Comparison of ENCODE assay signal across 8 cellular contexts in the genomic region with DNA sequence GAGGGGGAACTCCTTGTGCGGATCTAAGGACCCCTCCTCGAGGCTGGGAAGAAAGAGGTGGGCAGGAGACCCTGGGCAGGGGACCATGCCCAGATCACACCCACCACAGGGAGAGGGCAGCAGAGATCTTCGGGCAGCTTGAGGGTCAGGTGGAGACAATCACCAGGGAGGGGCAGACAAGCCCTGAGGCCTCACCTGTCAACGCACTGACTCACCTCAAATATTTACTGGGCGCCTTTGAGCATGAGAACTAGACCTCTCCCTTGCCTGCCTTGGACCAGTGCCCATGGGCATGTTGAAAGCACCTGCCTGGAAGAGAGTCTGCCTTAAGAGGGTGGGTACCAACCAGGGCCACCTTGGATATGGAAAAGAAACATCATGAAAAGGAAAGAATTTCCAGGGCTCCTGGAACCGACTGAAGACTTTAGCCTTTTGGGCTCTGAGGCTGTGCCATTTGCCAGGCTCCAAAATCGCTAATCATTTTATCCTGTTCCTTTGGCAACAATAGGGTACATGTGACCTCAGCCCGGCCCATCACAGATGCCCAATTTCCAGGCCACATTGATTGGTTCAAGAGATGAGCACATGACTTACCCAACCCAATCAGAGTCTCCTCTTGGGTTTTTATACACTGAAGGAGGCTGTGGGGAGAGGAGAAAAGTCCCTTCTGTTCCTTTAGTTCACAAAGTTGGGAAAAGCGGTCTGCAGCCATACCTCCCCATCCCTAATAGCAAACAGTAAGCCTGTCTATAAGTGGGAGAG. TPM values are rescaled to one million over a fixed set of nuclear protein-coding genes. Genes with fewer than 3 reads are reported as not detected.
DNase-seq lines count a peak whose midpoint lies in the region; ATAC-seq and TF ChIP-seq lines count a peak whose summit lies in the region.

No MANE protein-coding gene starts in this region.

- H3K27me3 Mint-ChIP-seq in progenitor cell of endocrine pancreas: peaks cover 8% of the 10 kb centered on the region

- no peak overlapping the region for H3K4me2 ChIP-seq in parathyroid adenoma (ENCODE audit: low read length)

- H3K9me3 ChIP-seq in parathyroid adenoma (ENCODE audit: control insufficient read depth, low read length): no peaks in the 10 kb centered on the region

- H3K36me3 ChIP-seq in parathyroid adenoma (ENCODE audit: control insufficient read depth, insufficient read depth, low read length): no peaks in the 10 kb centered on the region

- H3K9me3 Mint-ChIP-seq in progenitor cell of endocrine pancreas (ENCODE audit: low read depth): no peaks in the 10 kb centered on the region

- ATAC-seq in HG03439 (IDR thresholded peaks at IDR 0.05; ENCODE audit: unreplicated experiment) (no peak), GM21723 (IDR thresholded peaks at IDR 0.05; ENCODE audit: unreplicated experiment) (no peak)

- no peaks in the 10 kb centered on the region for H3K27me3 ChIP-seq in parathyroid adenoma (ENCODE audit: control insufficient read depth, insufficient read depth, low read length)

- DNase-seq in NCI-H2081 (lab: John Stamatoyannopoulos, UW) (peak; percentile 66 to 90), T47D (ENCODE audit: low read depth in 1 of 2, low spot score in 1 of 2) (peak; percentile 21 to 98), NCI-H1048 (lab: John Stamatoyannopoulos, UW) (no peak), progenitor cell of endocrine pancreas (ENCODE audit: low spot score, unreplicated experiment) (no peak)

- H2AFZ ChIP-seq in parathyroid adenoma: no peak overlapping the region

- no peaks in the 10 kb centered on the region for H3K36me3 Mint-ChIP-seq in progenitor cell of endocrine pancreas (ENCODE audit: insufficient read depth)

- no peak overlapping the region for H3K4me3 Mint-ChIP-seq in progenitor cell of endocrine pancreas (ENCODE audit: low read depth)

- H3K4me1 ChIP-seq in parathyroid adenoma: peaks cover 9% of the 10 kb centered on the region

- H3K4me1 Mint-ChIP-seq in progenitor cell of endocrine pancreas (ENCODE audit: low read depth): peaks cover 3% of the 10 kb centered on the region

- no peak overlapping the region for H3K27ac ChIP-seq in parathyroid adenoma

- in situ Hi-C loops in T47D (cut with HindIII; ENCODE audit: low pct_unique_long_range_greater_than_20kb, low sequenced_read_pairs): loop anchor here (10.0 kb wide), 1 partner anchor 155 kb away; the partner anchor contains the start of gene SMU1

- H3K79me2 ChIP-seq in parathyroid adenoma: no peaks in the 10 kb centered on the region

- H3K9ac ChIP-seq in parathyroid adenoma: no peak overlapping the region

- no peak overlapping the region for H3K4me3 ChIP-seq in parathyroid adenoma (ENCODE audit: low read depth, low read length)

- TF ChIP-seq CTCF in GM12874 (IDR thresholded peaks at IDR 0.05; ENCODE audit: insufficient read depth, low read depth, low read length) (0 out of 2 replicates have a peak, but pooled peaks have one; percentile 5), parathyroid adenoma (IDR thresholded peaks at IDR 0.05) (peak; percentile 39), progenitor cell of endocrine pancreas (IDR thresholded peaks at IDR 0.05; ENCODE audit: unreplicated experiment) (no peak)

- H3K27ac Mint-ChIP-seq in progenitor cell of endocrine pancreas: no peak overlapping the region

RNA-seq across cellular contexts. Expression of gene SPINK4, which starts 10.4 kb away (rescaled TPM):
- 0.91 TPM in 1 of 2 replicates, not detected in the other for total RNA-seq in progenitor cell of endocrine pancreas

RNA-seq across cellular contexts. Expression of gene BAG1, which starts 35.0 kb away (rescaled TPM):
- total RNA-seq in progenitor cell of endocrine pancreas: 67.7 and 71.5 TPM in 2 replicates

RNA-seq across cellular contexts. Expression of gene CHMP5, which starts 35.3 kb away (rescaled TPM):
- total RNA-seq in progenitor cell of endocrine pancreas: 43.3 and 48.9 TPM in 2 replicates

Comparison
In these comparisons a context has a peak if more than half of its experiments do, and no peak if none do; other contexts are left out.
1. DNase-seq: peak in NCI-H2081 (2 of 2) and T47D (2 of 2); none in NCI-H1048 (single experiment) and progenitor cell of endocrine pancreas (single experiment).